Comparison of ENCODE assay signal across 18 cellular contexts in the genomic region with DNA sequence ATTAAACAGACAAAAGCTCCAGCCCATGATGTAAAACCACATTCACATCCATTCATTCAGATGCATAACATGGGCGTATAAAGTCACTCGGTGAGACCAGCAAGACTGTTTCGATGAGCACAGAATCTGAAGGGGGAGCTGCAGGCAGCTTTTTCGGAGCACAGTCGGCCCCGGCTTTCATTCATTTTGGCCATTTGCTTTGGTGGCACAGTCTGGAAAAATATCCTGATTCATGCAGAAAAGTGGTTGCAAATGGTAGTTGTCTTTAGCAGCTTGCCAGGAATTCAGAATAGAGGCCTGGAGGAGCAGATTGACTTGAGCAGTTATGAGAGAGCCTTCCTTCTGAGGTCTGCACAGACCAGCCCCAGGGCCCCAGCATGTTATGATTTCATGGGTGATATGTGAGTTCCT. TPM values are rescaled to one million over a fixed set of nuclear protein-coding genes. Genes with fewer than 3 reads are reported as not detected.
A peak's percentile ranks its signal among the peaks of the same experiment; 100 is the strongest.
DNase-seq lines count a peak whose midpoint lies in the region; ATAC-seq and TF ChIP-seq lines count a peak whose summit lies in the region.
"Had no signal": no experiment of that assay in that cellular context is flagged by ENCODE, and none has a peak within 500 bp of the region (broad histone marks: within the 10 kb centered on the region; RNA-seq: fewer than 3 reads in every experiment).

No MANE protein-coding gene starts in this region.

- no peaks in the 10 kb centered on the region for H4K20me1 ChIP-seq in H9 (ENCODE audit: control insufficient read depth, insufficient read depth, insufficient read length)

- no peaks in the 10 kb centered on the region for H3K4me1 ChIP-seq in H9 (ENCODE audit: insufficient read depth, low read length)
- H3K4me1 ChIP-seq: colonic mucosa, SJSA1 had no signal

- H3K36me3 Mint-ChIP-seq in H9 (ENCODE audit: insufficient read depth in 1 of 3, low read depth in 3 of 3) = peaks cover 4 to 10% (median 5%) of the 10 kb centered on the region in 3 experiments
- peaks cover 17% of the 10 kb centered on the region for H3K36me3 Mint-ChIP-seq in memory B cell

- no peak overlapping the region for H3K27ac ChIP-seq in H9 (ENCODE audit: insufficient read length, low read depth, low read length)
- no peak overlapping the region for H3K27ac ChIP-seq in brain microvascular endothelial cell
- H3K27ac ChIP-seq: BLaER1, colonic mucosa, gastrocnemius medialis, SJSA1 had no signal

- H3K56ac ChIP-seq in H9 (ENCODE audit: insufficient read length, low read depth, low read length) = no peak overlapping the region

- H3K9me3 ChIP-seq in H9 (ENCODE audit: control insufficient read depth, low read depth, low read length) = no peaks in the 10 kb centered on the region
- H3K9me3 ChIP-seq: colonic mucosa, gastrocnemius medialis, SJSA1 had no signal

- H2AK5ac ChIP-seq in H9 (ENCODE audit: insufficient read length, low read length) = no peak overlapping the region

- H3K27me3 ChIP-seq in H9 (ENCODE audit: insufficient read depth, low read length) (no peaks in the 10 kb centered on the region), brain microvascular endothelial cell (replicated peaks) (no peaks in the 10 kb centered on the region)
- H3K27me3 ChIP-seq: BLaER1, colonic mucosa, gastrocnemius medialis, SJSA1 had no signal

- no peak overlapping the region for H2BK12ac ChIP-seq in H9 (ENCODE audit: insufficient read length, low read depth, low read length)

- H3K4me1 Mint-ChIP-seq in H9 = peaks cover 11 to 18% of the 10 kb centered on the region in 2 experiments
- H3K4me1 Mint-ChIP-seq in memory B cell = peaks cover 8% of the 10 kb centered on the region

- no peak overlapping the region for H2BK15ac ChIP-seq in H9 (ENCODE audit: low read depth, low read length)

- no peak overlapping the region for H3K4me3 ChIP-seq in AG10803 (ENCODE audit: low read length)
- H3K4me3 ChIP-seq in brain microvascular endothelial cell (ENCODE audit: low read depth, low read length) = no peak overlapping the region
- H3K4me3 ChIP-seq: BLaER1, colonic mucosa, gastrocnemius medialis, SJSA1 had no signal

- H3K18ac ChIP-seq in H9 (ENCODE audit: insufficient read length, low read depth, low read length) = no peak overlapping the region

- no peak overlapping the region for H3T11ph ChIP-seq in H9 (ENCODE audit: low read length)

- H3K14ac ChIP-seq in H9 (ENCODE audit: insufficient read depth, low read length) = no peak overlapping the region

- H4K91ac ChIP-seq in H9 (ENCODE audit: insufficient read length, low read depth, low read length) = no peak overlapping the region

- H3K27ac Mint-ChIP-seq in H9 (peak overlapping the region; percentile 36 to 92 (median 63); a peak in 5 of 7 replicates), memory B cell (peak overlapping the region; percentile 56)
- H3K27ac Mint-ChIP-seq: activated B cell treated with CpG ODN at 0.5 μM for 24 hours had no signal

- H3K23ac ChIP-seq in H9 (ENCODE audit: insufficient read length, low read depth, low read length) = no peak overlapping the region

- DNase-seq in AG10803 (ENCODE audit: low read depth) = peak; percentile 37
- DNase-seq in H9 = no peak
- peak; percentile 55 for DNase-seq in brain microvascular endothelial cell
- DNase-seq in memory B cell (ENCODE audit: low spot score in 2 of 2) = no peak
- no peak for DNase-seq in effector CD4-positive, alpha-beta T cell
- DNase-seq in glomerular visceral epithelial cell (ENCODE audit: extremely low spot score) = no peak
- DNase-seq in middle frontal gyrus (ENCODE audit: extremely low spot score, low spot score) = no peak
- DNase-seq in dermis blood vessel endothelial cell = no peak
- DNase-seq: activated B cell treated with CpG ODN at 0.5 μM for 24 hours; activated gamma-delta T cell treated with Interleukin-2 at 50 U/mL for 16 hours; colonic mucosa; gastrocnemius medialis; kidney glomerular epithelial cell; retina; stimulated activated CD4-positive, alpha-beta T cell treated with anti-CD3 and anti-CD28 coated beads, Interleukin-2, amount 100 ng/mL, for 24 hours; stimulated activated naive B cell treated with anti-CD40 and anti-IgM and Interleukin-4, amounts not matched to agents 10 μg/mL and 1 μg/mL and 100 μg/mL, for 72 hours had no signal

- H3K4ac ChIP-seq in H9 (ENCODE audit: low read depth, low read length) = no peak overlapping the region

- peaks cover 4 to 5% of the 10 kb centered on the region in 2 experiments; a peak in 3 of 5 replicates for H3K9me3 Mint-ChIP-seq in H9
- H3K9me3 Mint-ChIP-seq in memory B cell = no peaks in the 10 kb centered on the region
- H3K9me3 Mint-ChIP-seq: activated B cell treated with CpG ODN at 0.5 μM for 24 hours; stimulated activated naive B cell treated with anti-CD40 and anti-IgM and Interleukin-4, amounts not matched to agents 10 μg/mL and 1 μg/mL and 100 μg/mL, for 72 hours had no signal

- no peak overlapping the region for H2BK120ac ChIP-seq in H9 (ENCODE audit: low read depth, low read length, poor library complexity, severe bottlenecking)

- in situ Hi-C loops in brain microvascular endothelial cell (cut with HindIII; ENCODE audit: low pct_ligation_motif_present, low sequenced_read_pairs) = no loop called here

- H3K23me2 ChIP-seq in H9 (ENCODE audit: insufficient read length, low read depth, low read length, poor library complexity, severe bottlenecking) = no peaks in the 10 kb centered on the region

- H3K27me3 Mint-ChIP-seq in H9 (ENCODE audit: low read depth) = peaks cover 19% of the 10 kb centered on the region
- H3K27me3 Mint-ChIP-seq in memory B cell = no peaks in the 10 kb centered on the region
- H3K27me3 Mint-ChIP-seq: activated B cell treated with CpG ODN at 0.5 μM for 24 hours; stimulated activated naive B cell treated with anti-CD40 and anti-IgM and Interleukin-4, amounts not matched to agents 10 μg/mL and 1 μg/mL and 100 μg/mL, for 72 hours had no signal

- no peak overlapping the region for H4K5ac ChIP-seq in H9 (ENCODE audit: insufficient read length, low read depth, low read length)

- no CpG with 5 or more reads among the region's 6 CpGs for WGBS in H9 (ENCODE audit: extremely low coverage, insufficient read length, low lambda C conversion rate)

- no peak overlapping the region for H2BK5ac ChIP-seq in H9 (ENCODE audit: insufficient read length, low read length)

- H3K36me3 ChIP-seq in brain microvascular endothelial cell (replicated peaks) = peaks cover 24% of the 10 kb centered on the region

- no peaks in the 10 kb centered on the region for H3K79me1 ChIP-seq in H9 (ENCODE audit: insufficient read depth, low read depth, low read length, poor library complexity, severe bottlenecking)

- no peak for ATAC-seq in memory B cell (ENCODE audit: low read depth)
- ATAC-seq: gastrocnemius medialis; stimulated activated naive B cell treated with anti-CD40 and anti-IgM and Interleukin-4, amounts not matched to agents 10 μg/mL and 1 μg/mL and 100 μg/mL, for 72 hours had no signal

- H4K8ac ChIP-seq in H9 (replicated peaks; ENCODE audit: insufficient read length, low read depth, low read length) = no peak overlapping the region

- TF ChIP-seq CTCF in AG10803 (conservative IDR thresholded peaks at IDR 0.05; ENCODE audit: low read length) (no peak), H9 (conservative IDR thresholded peaks at IDR 0.05) (peak; percentile 30; the same call in 2 of the 3 replicates), brain microvascular endothelial cell (IDR thresholded peaks at IDR 0.05; ENCODE audit: low read depth, low read length, missing control alignments) (peak; percentile 35)

- H3K4me2 ChIP-seq in H9 (ENCODE audit: insufficient read depth, insufficient read length, low read length) = peak overlapping the region; percentile 48

- no peak overlapping the region for H2AFZ ChIP-seq in H9 (ENCODE audit: low read length)

- peak overlapping the region in 1 of 2 experiments; percentile 42; a peak in 3 of 5 replicates for H3K4me3 Mint-ChIP-seq in H9
- no peak overlapping the region for H3K4me3 Mint-ChIP-seq in memory B cell
- H3K4me3 Mint-ChIP-seq: activated B cell treated with CpG ODN at 0.5 μM for 24 hours; stimulated activated naive B cell treated with anti-CD40 and anti-IgM and Interleukin-4, amounts not matched to agents 10 μg/mL and 1 μg/mL and 100 μg/mL, for 72 hours had no signal

- no peaks in the 10 kb centered on the region for H3K79me2 ChIP-seq in H9 (ENCODE audit: insufficient read depth, low read length)

- H2BK20ac ChIP-seq in H9 (ENCODE audit: low read depth, low read length, poor library complexity, severe bottlenecking) = no peak overlapping the region

- H3K9ac ChIP-seq in H9 (ENCODE audit: extremely low read depth, insufficient read length, low read length) = no peak overlapping the region
- H3K9ac ChIP-seq: BLaER1 had no signal

RNA-seq across cellular contexts. Expression of gene ARID5A, which starts 11.2 kb away (rescaled TPM):
- total RNA-seq in H9 (2021) (3.8 and 4.5 TPM in 2 replicates), dermis blood vessel endothelial cell (11.4 and 15.4 TPM in 2 replicates)

RNA-seq across cellular contexts. Expression of gene NEURL3, which starts 42.6 kb away (rescaled TPM):
- total RNA-seq in H9 (2021) (not detected in 2 replicates), dermis blood vessel endothelial cell (0.05 and 0.51 TPM in 2 replicates)
- total RNA-seq: activated B cell treated with CpG ODN at 0.5 μM for 24 hours, gastrocnemius medialis, SJSA1 had no signal

Comparison
In these comparisons a context has a peak if more than half of its experiments do, and no peak if none do; other contexts are left out.
1. DNase-seq: peak in AG10803 (single experiment) and brain microvascular endothelial cell (single experiment); none in H9 (single experiment), memory B cell (0 of 2), effector CD4-positive, alpha-beta T cell (single experiment), glomerular visceral epithelial cell (single experiment), middle frontal gyrus (single experiment) and dermis blood vessel endothelial cell (single experiment).